ENCODE assay signal across 29 cellular contexts in the genomic region with DNA sequence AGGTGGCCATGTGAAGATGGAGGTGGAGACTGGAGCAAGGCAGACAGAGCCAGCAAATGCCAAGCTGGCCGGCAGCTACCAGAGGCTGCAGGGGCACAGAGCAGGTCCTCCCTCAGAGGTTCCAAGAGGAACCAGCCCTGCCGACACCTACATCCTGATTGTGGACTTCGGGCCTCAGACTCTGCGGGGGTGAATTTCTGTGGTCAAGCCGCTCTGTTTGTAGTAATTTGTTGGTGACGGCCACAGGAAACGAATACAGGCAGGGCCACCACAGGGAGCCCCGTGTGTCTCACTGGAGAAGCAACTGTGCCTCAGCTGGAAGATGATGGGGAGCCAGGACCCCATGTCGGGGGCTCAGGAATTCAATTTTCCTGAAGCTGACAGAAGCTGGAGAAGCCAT. TPM values are rescaled to one million over a fixed set of nuclear protein-coding genes. Genes with fewer than 3 reads are reported as not detected.
DNase-seq lines count a peak whose midpoint lies in the region; ATAC-seq, FAIRE-seq and TF ChIP-seq lines count a peak whose summit lies in the region.
"Had no signal": no experiment of that assay in that cellular context is flagged by ENCODE, and none has a peak within 500 bp of the region (broad histone marks: within the 10 kb centered on the region; RNA-seq: fewer than 3 reads in every experiment).

No MANE protein-coding gene starts in this region.

- in situ Hi-C loops in K562 (cut with MboI), result no loop called here

- H3K27me3 ChIP-seq in K562 (ENCODE audit: control insufficient read depth in 2 of 2, insufficient read depth in 2 of 2, low read length in 2 of 2), result no peaks in the 10 kb centered on the region
- H3K27me3 ChIP-seq: hepatocyte had no signal

- 12% methylated on average over 9 of the region's 9 CpGs for WGBS in K562 (ENCODE audit: insufficient coverage, low coverage, missing lambda C conversion rate)

- peaks cover 34% of the 10 kb centered on the region for H3K27me3 Mint-ChIP-seq in nephron (ENCODE audit: low read depth)
- H3K27me3 Mint-ChIP-seq: CD4-positive, CD25-positive, alpha-beta regulatory T cell had no signal

- H4K20me1 ChIP-seq in K562 (replicated peaks; ENCODE audit: control insufficient read depth, insufficient read depth, low read length), result no peaks in the 10 kb centered on the region

- ATAC-seq in K562 (peak; percentile 53), HG03108 (IDR thresholded peaks at IDR 0.05; ENCODE audit: unreplicated experiment) (no peak), esophagus mucosa (no peak)
- ATAC-seq: foreskin keratinocyte, Right ventricle myocardium inferior had no signal

- H3K79me2 ChIP-seq in K562 (ENCODE audit: control insufficient read depth, insufficient read depth, low read length), result peaks cover 88% of the 10 kb centered on the region
- H3K79me2 ChIP-seq: hepatocyte had no signal

- H3K4me3 Mint-ChIP-seq in nephron, result no peak overlapping the region
- H3K4me3 Mint-ChIP-seq: activated T-helper 1 cell treated with anti-CD3 and anti-CD28 coated beads, Interleukin-12 subunit alpha, Interleukin-12 subunit beta, Interleukin-2, Interleukin-4 antibody, amounts not matched to agents 30 ng/mL and 10 ng/mL and 1 ng/mL, durations not matched to agents 14 hours and 24 hours and 36 hours had no signal

- TF ChIP-seq CTCF in HEK293 (tag by site-specific recombination; IDR thresholded peaks at IDR 0.05) (no peak), K562 (IDR thresholded peaks at IDR 0.05 in 2 of 3, conservative IDR thresholded peaks at IDR 0.05 in 1 of 3; ENCODE audit: insufficient read depth in 2 of 3, low read depth in 1 of 3, low read length in 3 of 3) (no peak), nephron (IDR thresholded peaks at IDR 0.05; ENCODE audit: unreplicated experiment in 3 of 3) (no peak)

- H3K4me2 ChIP-seq in K562 (ENCODE audit: insufficient read depth, low read length), result peak overlapping the region; percentile 71
- H3K4me2 ChIP-seq: smooth muscle cell had no signal

- H3K4me3 ChIP-seq in HEK293 (ENCODE audit: low read depth, low read length) (no peak overlapping the region), K562 (no peak overlapping the region)
- H3K4me3 ChIP-seq: hepatocyte, smooth muscle cell, thoracic aorta had no signal

- peaks cover 69% of the 10 kb centered on the region for H3K4me1 Mint-ChIP-seq in nephron

- H3K9me1 ChIP-seq in K562 (ENCODE audit: control insufficient read depth, insufficient read depth, low read length), result peaks cover 6% of the 10 kb centered on the region

- no peak for TF ChIP-seq EP300 in K562 (IDR thresholded peaks at IDR 0.05; ENCODE audit: low read length)

- TF ChIP-seq POLR2A in K562 (conservative IDR thresholded peaks at IDR 0.05), result no peak

- H3K27ac ChIP-seq in HEK293 (ENCODE audit: extremely low read depth, low read depth, low read length), result no peak overlapping the region
- H3K27ac ChIP-seq in K562 (ENCODE audit: extremely low read depth, low read depth, low read length), result peak overlapping the region; percentile 66
- H3K27ac ChIP-seq: foreskin keratinocyte, hepatocyte, thoracic aorta had no signal

- H3K36me3 Mint-ChIP-seq in nephron (ENCODE audit: low read depth), result no peaks in the 10 kb centered on the region
- H3K36me3 Mint-ChIP-seq: CD4-positive, CD25-positive, alpha-beta regulatory T cell had no signal

- no TSS peak for BruUV-seq in K562 (replicated peaks; lab: Mats Ljungman, UMichigan)

- CTCF ChIA-PET in HEK293 (lab: Yijun Ruan, JAX) (no interaction called here), K562 (lab: Yijun Ruan, JAX; ENCODE audit: low intra/inter-chr PET ratio) (no interaction called here)

- H3K9ac ChIP-seq in K562 (ENCODE audit: insufficient read depth in 1 of 2, low read depth in 2 of 2, low read length in 2 of 2), result peak overlapping the region; percentile 42 to 87

- FAIRE-seq in RCC 7860 (lab: Jason Lieb, UNC) (no peak), K562 (lab: Jason Lieb, UNC) (peak; percentile 87)

- peak; percentile 12 for DNase-seq in RCC 7860 (ENCODE audit: low spot score)
- DNase-seq in K562 (ENCODE audit: extremely low read depth in 1 of 4, low spot score in 3 of 4), result peak; percentile 36 to 74 (median 53)
- no peak for DNase-seq in cardiac septum (ENCODE audit: low spot score)
- DNase-seq in NCI-H1048 (lab: John Stamatoyannopoulos, UW), result no peak
- DNase-seq: activated CD4-positive, alpha-beta T cell treated with anti-CD3 and anti-CD28 coated beads for 48 hours; activated naive CD4-positive, alpha-beta T cell treated with anti-CD3 and anti-CD28 coated beads, Interleukin-2, amount 50 U/mL, for 16 hours; anterior cingulate cortex; CD4-positive, CD25-positive, alpha-beta regulatory T cell; DMS153; effector CD4-positive, alpha-beta T cell; erythroblast; foreskin keratinocyte; NCI-H187; stimulated activated CD4-positive, alpha-beta T cell treated with anti-CD3 and anti-CD28 coated beads, Interleukin-4, amount 100 ng/mL, for 1 hour; stimulated activated naive CD4-positive, alpha-beta T cell; SW 1271 had no signal

- POLR2A ChIA-PET in HEK293 (lab: Yijun Ruan, JAX), result no interaction called here
- POLR2A ChIA-PET in K562 (lab: Yijun Ruan, JAX), result interaction anchor here (0.5 to 0.8 kb wide), 6 partner anchors 10 to 132 kb away, joined by 3 to 5 read pairs (median 3); no protein-coding TSS in a partner anchor

- no peaks in the 10 kb centered on the region for H3K9me3 Mint-ChIP-seq in nephron
- H3K9me3 Mint-ChIP-seq: activated T-helper 1 cell treated with anti-CD3 and anti-CD28 coated beads, Interleukin-12 subunit alpha, Interleukin-12 subunit beta, Interleukin-2, Interleukin-4 antibody, amounts not matched to agents 30 ng/mL and 10 ng/mL and 1 ng/mL, durations not matched to agents 14 hours and 24 hours and 36 hours; CD4-positive, CD25-positive, alpha-beta regulatory T cell had no signal

- peak overlapping the region; percentile 70 for H2AFZ ChIP-seq in K562 (ENCODE audit: low read depth, low read length)
- H2AFZ ChIP-seq: hepatocyte had no signal

- no peak for TF ChIP-seq RAD21 in K562 (CRISPR knock-in tag; conservative IDR thresholded peaks at IDR 0.05 in 1 of 2, IDR thresholded peaks at IDR 0.05 in 1 of 2)

- H3K4me1 ChIP-seq in HEK293 (ENCODE audit: control insufficient read depth, insufficient read depth, low read length), result no peaks in the 10 kb centered on the region
- H3K4me1 ChIP-seq in K562 (replicated peaks in 1 of 2; ENCODE audit: control insufficient read depth in 2 of 2, insufficient read depth in 2 of 2, low read length in 2 of 2), result peaks cover 64 to 79% of the 10 kb centered on the region in 2 experiments
- H3K4me1 ChIP-seq: foreskin keratinocyte had no signal

- H3K36me3 ChIP-seq in HEK293 (ENCODE audit: control insufficient read depth in 2 of 2, insufficient read depth in 1 of 2, low read length in 2 of 2) (no peaks in the 10 kb centered on the region), K562 (ENCODE audit: control insufficient read depth, insufficient read depth, low read length) (0 out of 3 replicates have a peak, but pooled peaks cover 5% of the 10 kb centered on the region)
- H3K36me3 ChIP-seq: thoracic aorta had no signal

- H3K9me3 ChIP-seq in HEK293 (ENCODE audit: control insufficient read depth, insufficient read depth, low read depth, low read length) (no peaks in the 10 kb centered on the region), K562 (replicated peaks; ENCODE audit: control insufficient read depth, insufficient read depth, low read depth, low read length) (no peaks in the 10 kb centered on the region)
- H3K9me3 ChIP-seq: thoracic aorta had no signal

- peak overlapping the region in 2 of 3 experiments; percentile 73 to 81 for H3K27ac Mint-ChIP-seq in nephron
- H3K27ac Mint-ChIP-seq: activated T-helper 1 cell treated with anti-CD3 and anti-CD28 coated beads, Interleukin-12 subunit alpha, Interleukin-12 subunit beta, Interleukin-2, Interleukin-4 antibody, amounts not matched to agents 30 ng/mL and 10 ng/mL and 1 ng/mL, durations not matched to agents 14 hours and 24 hours and 36 hours had no signal

- intact Hi-C loops in K562 (cut with micrococcal nuclease) (no loop called here), cardiac septum (cut with DNase I) (no loop called here)

RNA-seq across cellular contexts. Expression of a gene that starts 28.3 kb away (rescaled TPM):
- total RNA-seq in K562 (2011; cell fraction: chromatin; rRNA removed; ENCODE audit: low replicate concordance), result 99.5 and 128 TPM in 2 replicates
- total RNA-seq in K562 (2011; cell fraction: nucleolus; rRNA removed), result 69.4 and 77.0 TPM in 2 replicates
- 69.0 and 126 TPM in 2 replicates for total RNA-seq in K562 (2011; cell fraction: nucleoplasm; rRNA removed)
- total RNA-seq in K562 (2014; rRNA removed) (11.9 and 15.6 TPM in 2 replicates), K562 (2014; rRNA removed; fragmentation: Illumina TruSeq; extraction: Trizol) (5.0 and 6.1 TPM in 2 replicates), K562 (2015; rRNA removed; fragmentation: Illumina TruSeq; extraction: Trizol) (10.7 and 11.0 TPM in 2 replicates), K562 (2021) (24.8 and 25.1 TPM in 2 replicates), cardiac septum (4.4 TPM), esophagus mucosa (5.3 TPM)
- polyA plus RNA-seq in K562 (2011; rRNA removed) (8.2 and 13.7 TPM in 2 replicates), K562 (2014; fragmentation: Illumina TruSeq; extraction: Trizol) (8.9 and 10.3 TPM in 2 replicates), K562 (2014; fragmentation: Nextera tagmentation; extraction: Ambion mirVana) (1 to 10 TPM; 1.3 to 2.1 TPM), K562 (2014; rRNA removed) (16.2 and 20.0 TPM in 2 replicates)
- polyA plus RNA-seq in K562 (2011; cell fraction: cytosol; rRNA removed), result 10.1 and 10.3 TPM in 2 replicates
- polyA plus RNA-seq in K562 (2011; cell fraction: nucleus; rRNA removed), result 85.0 and 102 TPM in 2 replicates
- polyA plus RNA-seq in K562 (2012), result 15.0 and 16.5 TPM in 2 replicates
- 10.9 and 12.1 TPM in 2 replicates for polyA minus RNA-seq in K562 (2011; rRNA and poly(A)+ RNA removed)
- polyA minus RNA-seq in K562 (2011; cell fraction: cytosol; rRNA and poly(A)+ RNA removed), result 7.9 and 11.7 TPM in 2 replicates
- polyA minus RNA-seq in K562 (2011; cell fraction: nucleus; rRNA and poly(A)+ RNA removed), result 20.1 and 25.1 TPM in 2 replicates
- polyA plus RNA-seq: smooth muscle cell had no signal

RNA-seq across cellular contexts. Expression of a gene that starts 28.6 kb away (rescaled TPM):
- 0.37 TPM in 1 of 2 replicates, not detected in the other for total RNA-seq in K562 (2011; cell fraction: chromatin; rRNA removed; ENCODE audit: low replicate concordance)
- 0.17 TPM in 1 of 2 replicates, not detected in the other for total RNA-seq in K562 (2011; cell fraction: nucleolus; rRNA removed)
- total RNA-seq in K562 (2011; cell fraction: nucleoplasm; rRNA removed), result 0.66 TPM in 1 of 2 replicates, not detected in the other
- 0.12 TPM in 1 of 2 replicates, not detected in the other for total RNA-seq in K562 (2014; rRNA removed)
- total RNA-seq in K562 (2014; rRNA removed; fragmentation: Illumina TruSeq; extraction: Trizol), result not detected in 2 replicates
- not detected in 2 replicates for total RNA-seq in K562 (2015; rRNA removed; fragmentation: Illumina TruSeq; extraction: Trizol)
- total RNA-seq in K562 (2021), result 0.18 and 0.22 TPM in 2 replicates
- 0.07 and 0.12 TPM in 2 replicates for polyA plus RNA-seq in K562 (2011; rRNA removed)
- polyA plus RNA-seq in K562 (2011; cell fraction: cytosol; rRNA removed), result 0.07 and 0.12 TPM in 2 replicates
- polyA plus RNA-seq in K562 (2011; cell fraction: nucleus; rRNA removed), result 0.11 and 0.24 TPM in 2 replicates
- polyA plus RNA-seq in K562 (2012), result 0.23 and 0.32 TPM in 2 replicates
- polyA plus RNA-seq in K562 (2014; fragmentation: Illumina TruSeq; extraction: Trizol), result 0.09 and 0.17 TPM in 2 replicates
- polyA plus RNA-seq in K562 (2014; fragmentation: Nextera tagmentation; extraction: Ambion mirVana), result not detected
- not detected in 2 replicates for polyA plus RNA-seq in K562 (2014; rRNA removed)
- not detected in 2 replicates for polyA minus RNA-seq in K562 (2011; rRNA and poly(A)+ RNA removed)
- polyA minus RNA-seq in K562 (2011; cell fraction: cytosol; rRNA and poly(A)+ RNA removed), result not detected in 2 replicates
- not detected in 2 replicates for polyA minus RNA-seq in K562 (2011; cell fraction: nucleus; rRNA and poly(A)+ RNA removed)
- total RNA-seq in cardiac septum, result not detected
- total RNA-seq in esophagus mucosa, result 0.28 TPM
- total RNA-seq: activated T-helper 1 cell treated with anti-CD3 and anti-CD28 coated beads, Interleukin-12 subunit alpha, Interleukin-12 subunit beta, Interleukin-2, Interleukin-4 antibody, amounts not matched to agents 30 ng/mL and 10 ng/mL and 1 ng/mL, durations not matched to agents 14 hours and 24 hours and 36 hours; chondrocyte; foreskin keratinocyte; hepatocyte; lower leg skin; OCI-LY7; pulmonary artery endothelial cell; Right ventricle myocardium inferior; smooth muscle cell; thoracic aorta had no signal
- polyA plus RNA-seq: CD4-positive, CD25-positive, alpha-beta regulatory T cell; foreskin keratinocyte; hepatocyte; smooth muscle cell had no signal

Comparison
In these comparisons a context has a peak if more than half of its experiments do, and no peak if none do; other contexts are left out.
1. DNase-seq: peak in RCC 7860 (single experiment) and K562 (4 of 4); none in cardiac septum (single experiment) and NCI-H1048 (single experiment).